Comparison of ENCODE assay signal across 18 cellular contexts in genomic region chr6:123994891-123995635, GRCh38.
"Had no signal": no experiment of that assay in that cellular context is flagged by ENCODE, and none has a peak within 500 bp of the region (broad histone marks: within the 10 kb centered on the region; RNA-seq: fewer than 3 reads in every experiment).

No MANE protein-coding gene starts in this region.

- H3K27me3 ChIP-seq: cardiac muscle cell, ovary, stomach had no signal

- H3K9me3 ChIP-seq: ovary, psoas muscle, stomach had no signal

- ATAC-seq: activated CD8-positive, alpha-beta memory T cell treated with anti-CD3 and anti-CD28 coated beads, Interleukin-2, amount 10 ng/mL, durations not matched to agents 7 days and 5 days; naive thymus-derived CD8-positive, alpha-beta T cell; psoas muscle; right cardiac atrium had no signal

- H3K36me3 ChIP-seq: cardiac muscle cell, ovary, stomach had no signal

- DNase-seq: activated CD4-positive, alpha-beta memory T cell treated with anti-CD3 and anti-CD28 coated beads, Interleukin-2, amount 10 ng/mL, durations not matched to agents 7 days and 5 days; activated CD4-positive, alpha-beta T cell treated with anti-CD3 and anti-CD28 coated beads for 48 hours; activated CD4-positive, CD25-positive, alpha-beta regulatory T cell; activated CD8-positive, alpha-beta memory T cell treated with anti-CD3 and anti-CD28 coated beads, Interleukin-2, amount 10 ng/mL, durations not matched to agents 7 days and 5 days; activated naive CD4-positive, alpha-beta T cell; activated naive CD8-positive, alpha-beta T cell treated with anti-CD3 and anti-CD28 coated beads, Interleukin-2, amount 10 ng/mL, durations not matched to agents 7 days and 5 days; amygdala; immature natural killer cell; naive thymus-derived CD8-positive, alpha-beta T cell; ovary; psoas muscle; right cardiac atrium; small intestine; stimulated activated CD4-positive, alpha-beta T cell treated with anti-CD3 and anti-CD28 coated beads, Interleukin-15, amount 100 ng/mL, for 24 hours; stimulated activated CD4-positive, alpha-beta T cell treated with anti-CD3 and anti-CD28 coated beads, Interleukin-2, amount 100 ng/mL, for 48 hours; stomach; trophoblast cell had no signal

- H3K4me1 ChIP-seq: stomach had no signal

- H3K4me3 ChIP-seq: cardiac muscle cell, ovary, psoas muscle, stomach had no signal

- H3K27ac ChIP-seq: cardiac muscle cell, ovary, psoas muscle, stomach had no signal
